ENCODE assay signal across 1 cellular context in the genomic region with DNA sequence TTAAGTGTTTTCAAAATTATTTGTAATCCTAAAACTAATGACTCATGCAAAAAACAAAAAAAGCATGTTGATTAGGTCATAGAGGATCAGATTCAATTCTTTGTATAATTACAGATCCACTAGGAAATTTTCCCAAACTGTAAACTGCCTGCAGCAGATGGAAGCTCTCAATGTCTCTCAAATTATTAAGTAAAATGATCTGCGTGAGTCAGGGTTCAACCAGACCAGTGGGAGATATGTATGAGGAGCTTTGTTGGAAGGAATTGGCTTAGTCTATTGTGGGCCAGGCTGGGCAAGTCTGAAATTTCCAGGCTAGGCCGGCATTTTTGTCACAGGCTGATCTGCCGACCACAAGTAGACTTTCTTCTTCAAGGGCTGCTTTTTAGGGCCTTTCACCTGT.
TF ChIP-seq lines count a peak whose summit lies in the region.

No MANE protein-coding gene starts in this region.

TF ChIP-seq in H1, 55 proteins besides CTCF, POLR2A, EP300 and RAD21 (continued from another document):
- TF ChIP-seq CHD7 (IDR thresholded peaks at IDR 0.05; ENCODE audit: insufficient replicate concordance, low read length) = no peak
- no peak for TF ChIP-seq JUN (IDR thresholded peaks at IDR 0.05; ENCODE audit: low read depth, low read length)
- no peak for TF ChIP-seq NRF1 (IDR thresholded peaks at IDR 0.05; ENCODE audit: low read depth, low read length)
- no peak for TF ChIP-seq POLR2AphosphoS5 (IDR thresholded peaks at IDR 0.05; ENCODE audit: low read depth, low read length)
- no peak for TF ChIP-seq SAP30 (IDR thresholded peaks at IDR 0.05; ENCODE audit: insufficient read depth, insufficient replicate concordance, low read length)
- TF ChIP-seq ATF2 (IDR thresholded peaks at IDR 0.05; ENCODE audit: low read length) = no peak
- TF ChIP-seq CEBPB (IDR thresholded peaks at IDR 0.05; ENCODE audit: low read depth, low read length) = no peak
- TF ChIP-seq FOSL1 (IDR thresholded peaks at IDR 0.05; ENCODE audit: insufficient read depth, low read depth, low read length) = no peak
- no peak for TF ChIP-seq RFX5 (IDR thresholded peaks at IDR 0.05; ENCODE audit: borderline replicate concordance, low read depth, low read length)
- no peak for TF ChIP-seq EGR1 (IDR thresholded peaks at IDR 0.05; ENCODE audit: borderline replicate concordance, low read depth, low read length)
- TF ChIP-seq BACH1 (IDR thresholded peaks at IDR 0.05; ENCODE audit: low read length) = no peak
- no peak for TF ChIP-seq CHD2 (IDR thresholded peaks at IDR 0.05; ENCODE audit: low read length)
- TF ChIP-seq KDM1A (IDR thresholded peaks at IDR 0.05; ENCODE audit: borderline replicate concordance, low read length) = no peak
- TF ChIP-seq BCL11A (IDR thresholded peaks at IDR 0.05; ENCODE audit: low read depth in 2 of 2, low read length in 2 of 2) = no peak
- TF ChIP-seq NANOG (IDR thresholded peaks at IDR 0.05; ENCODE audit: insufficient read depth, low read depth, low read length, poor library complexity, severe bottlenecking) = no peak
TF ChIP-seq in H1: peak in this region for 0.
